In genomic region chr12:108693186-108693585, GRCh38 we compare ENCODE assay signal across 9 cellular contexts. TPM values are rescaled to one million over a fixed set of nuclear protein-coding genes. Genes with fewer than 3 reads are reported as not detected.
DNase-seq lines count a peak whose midpoint lies in the region; ATAC-seq and TF ChIP-seq lines count a peak whose summit lies in the region.
"Had no signal": no experiment of that assay in that cellular context is flagged by ENCODE, and none has a peak within 500 bp of the region (broad histone marks: within the 10 kb centered on the region; RNA-seq: fewer than 3 reads in every experiment).

No MANE protein-coding gene starts in this region.

- TF ChIP-seq CTCF in A673 (conservative IDR thresholded peaks at IDR 0.05; ENCODE audit: low read depth, low read length) (no peak), IMR-90 (conservative IDR thresholded peaks at IDR 0.05; ENCODE audit: low read depth, low read length) (no peak), coronary artery (IDR thresholded peaks at IDR 0.05) (no peak)

- peak overlapping the region; percentile 88 for H4K5ac ChIP-seq in IMR-90 (ENCODE audit: low read depth, low read length)

- POLR2A ChIA-PET in A673 (lab: Charles Lee; ENCODE audit: low non-redundant PET): interaction anchor here (0.7 kb wide), 1 partner anchor 16 kb away, joined by 5 read pairs; no protein-coding TSS in a partner anchor
- POLR2A ChIA-PET in IMR-90 (lab: Charles Lee; ENCODE audit: unreplicated experiment): interaction anchor here (0.5 kb wide), 1 partner anchor 157 kb away, joined by 9 read pairs; no protein-coding TSS in a partner anchor
- POLR2A ChIA-PET in naive thymus-derived CD4-positive, alpha-beta T cell (lab: Charles Lee): interaction anchor here (0.6 kb wide), 2 partner anchors 16 to 95 kb away, joined by 3 read pairs; partner anchors contain the start of gene TMEM119

- H3K4ac ChIP-seq in IMR-90 (ENCODE audit: low read depth, low read length) (peak overlapping the region; percentile 92), trophoblast cell (ENCODE audit: low read depth, low read length) (no peak overlapping the region)

- H2BK20ac ChIP-seq in IMR-90 (ENCODE audit: low read depth, low read length): peak overlapping the region; percentile 89; the same call in 1 of the 2 replicates

- no peak for TF ChIP-seq POLR2A in IMR-90 (IDR thresholded peaks at IDR 0.05; ENCODE audit: low read depth, low read length)

- H3K36me3 Mint-ChIP-seq in naive thymus-derived CD4-positive, alpha-beta T cell: peaks cover 0 to 9% (median 3%) of the 10 kb centered on the region in 5 donors

- peaks cover 10% of the 10 kb centered on the region for H3K36me3 ChIP-seq in A673 (ENCODE audit: insufficient read depth, low read length, poor library complexity, severe bottlenecking)
- H3K36me3 ChIP-seq in IMR-90 (ENCODE audit: control insufficient read depth, insufficient read depth, low read length): peaks cover 13% of the 10 kb centered on the region
- peaks cover 3 to 10% of the 10 kb centered on the region in 2 experiments for H3K36me3 ChIP-seq in trophoblast cell (ENCODE audit: control insufficient read depth in 1 of 2, insufficient read depth in 2 of 2, low read length in 2 of 2)
- H3K36me3 ChIP-seq in naive thymus-derived CD4-positive, alpha-beta T cell (ENCODE audit: control insufficient read depth in 2 of 3, insufficient read depth in 3 of 3, low read length in 3 of 3): no peaks in the 10 kb centered on the region

- peak overlapping the region in 5 of 10 donors; percentile 3 to 62 (median 40) for H3K4me3 Mint-ChIP-seq in naive thymus-derived CD4-positive, alpha-beta T cell

- CTCF ChIA-PET in A673 (lab: Charles Lee): interaction anchor here (0.6 kb wide), 1 partner anchor 23 kb away, joined by 5 read pairs; no protein-coding TSS in a partner anchor
- CTCF ChIA-PET in IMR-90 (lab: Yijun Ruan, JAX): interaction anchor here (2.3 kb wide), 1 partner anchor 28 kb away, joined by 7 read pairs; no protein-coding TSS in a partner anchor
- CTCF ChIA-PET in naive thymus-derived CD4-positive, alpha-beta T cell (lab: Charles Lee): interaction anchor here (0.6 kb wide), 1 partner anchor 114 kb away, joined by 5 read pairs; no protein-coding TSS in a partner anchor

- H3K4me1 ChIP-seq in A673 (ENCODE audit: insufficient read depth, low read length, poor library complexity, severe bottlenecking) (peaks cover 51% of the 10 kb centered on the region), IMR-90 (ENCODE audit: control insufficient read depth, insufficient read depth, low read length) (peaks cover 37% of the 10 kb centered on the region), trophoblast cell (ENCODE audit: control insufficient read depth in 1 of 2, insufficient read depth in 2 of 2, low read length in 2 of 2) (peaks cover 23 to 27% of the 10 kb centered on the region in 2 experiments)
- peaks cover 28 to 32% of the 10 kb centered on the region in 2 donors for H3K4me1 ChIP-seq in naive thymus-derived CD4-positive, alpha-beta T cell (ENCODE audit: control insufficient read depth in 2 of 2, insufficient read depth in 2 of 2, low read length in 2 of 2)

- peaks cover 10% of the 10 kb centered on the region for H3K9me1 ChIP-seq in IMR-90 (ENCODE audit: insufficient read depth, low read length)

- peak overlapping the region; percentile 96 for H2BK15ac ChIP-seq in IMR-90 (ENCODE audit: low read depth, low read length)

- TF ChIP-seq RAD21 in IMR-90 (IDR thresholded peaks at IDR 0.05; ENCODE audit: low read length): no peak

- H3K27ac ChIP-seq in A673 (ENCODE audit: low read depth, low read length, poor library complexity, severe bottlenecking): peak overlapping the region; percentile 96
- H3K27ac ChIP-seq in IMR-90 (ENCODE audit: insufficient read depth, low read length): peak overlapping the region; percentile 88; the same call in 1 of the 2 replicates
- peak overlapping the region; percentile 11 to 99 for H3K27ac ChIP-seq in coronary artery
- H3K27ac ChIP-seq in trophoblast cell (ENCODE audit: low read depth, low read length): peak overlapping the region; percentile 50
- H3K27ac ChIP-seq in naive thymus-derived CD4-positive, alpha-beta T cell (ENCODE audit: low read depth, low read length): no peak overlapping the region

- no peak overlapping the region for H2BK12ac ChIP-seq in trophoblast cell (ENCODE audit: low read length)

- peak overlapping the region; percentile 56 to 81 for H4K8ac ChIP-seq in IMR-90 (ENCODE audit: low read depth in 2 of 2, low read length in 2 of 2)
- H4K8ac ChIP-seq in trophoblast cell (ENCODE audit: low read depth, low read length): no peak overlapping the region

- H3K56ac ChIP-seq in IMR-90 (ENCODE audit: extremely low read depth, insufficient read depth, low read length): peak overlapping the region; percentile 42; the same call in 1 of the 2 replicates

- no peaks in the 10 kb centered on the region for H3K9me3 ChIP-seq in A673 (ENCODE audit: low read depth, low read length, poor library complexity, severe bottlenecking)
- no peaks in the 10 kb centered on the region for H3K9me3 ChIP-seq in IMR-90 (ENCODE audit: control insufficient read depth, insufficient read depth, low read length)
- H3K9me3 ChIP-seq in trophoblast cell (ENCODE audit: insufficient read depth, low read depth, low read length): no peaks in the 10 kb centered on the region
- no peaks in the 10 kb centered on the region for H3K9me3 ChIP-seq in naive thymus-derived CD4-positive, alpha-beta T cell (ENCODE audit: control insufficient read depth in 2 of 3, low read length in 3 of 3)

- no peaks in the 10 kb centered on the region for H3K9me3 Mint-ChIP-seq in naive thymus-derived CD4-positive, alpha-beta T cell

- H4K91ac ChIP-seq in IMR-90 (ENCODE audit: insufficient read depth, low read depth, low read length) (peak overlapping the region; percentile 72), trophoblast cell (ENCODE audit: low read depth, low read length) (no peak overlapping the region)

- no TSS peak for BruUV-seq in A673 (replicated peaks; lab: Mats Ljungman, UMichigan)
- BruUV-seq in IMR-90 (replicated peaks; lab: Mats Ljungman, UMichigan): no TSS peak

- H4K20me1 ChIP-seq in IMR-90 (ENCODE audit: insufficient read depth, low read length): peaks cover 66% of the 10 kb centered on the region

- H3K27ac Mint-ChIP-seq in naive thymus-derived CD4-positive, alpha-beta T cell: peak overlapping the region in 4 of 9 donors; percentile 4 to 84 (median 68)

- intact Hi-C loops in A673 (cut with micrococcal nuclease; ENCODE audit: unreplicated experiment) (no loop called here), IMR-90 (cut with micrococcal nuclease) (no loop called here)
- intact Hi-C loops in naive thymus-derived CD4-positive, alpha-beta T cell (cut with micrococcal nuclease): no loop called here

- H3K4me2 ChIP-seq in IMR-90 (ENCODE audit: low read depth, low read length): 0 out of 2 replicates have a peak overlapping the region, but pooled peaks have one; percentile 21
- no peak overlapping the region for H3K4me2 ChIP-seq in trophoblast cell (ENCODE audit: low read length)

- peak overlapping the region; percentile 95 for H2BK120ac ChIP-seq in IMR-90 (ENCODE audit: low read depth, low read length)
- H2BK120ac ChIP-seq in trophoblast cell (ENCODE audit: insufficient read depth, low read length, poor library complexity): no peak overlapping the region

- H3K23ac ChIP-seq in IMR-90 (ENCODE audit: low read depth, low read length) (peak overlapping the region; percentile 93), trophoblast cell (ENCODE audit: low read length) (no peak overlapping the region)

- H3K18ac ChIP-seq in IMR-90 (ENCODE audit: low read depth, low read length) (peak overlapping the region; percentile 92), trophoblast cell (ENCODE audit: low read length) (no peak overlapping the region)

- no peaks in the 10 kb centered on the region for H3K27me3 Mint-ChIP-seq in naive thymus-derived CD4-positive, alpha-beta T cell

- no peak overlapping the region for H2AFZ ChIP-seq in IMR-90 (replicated peaks; ENCODE audit: low read length, poor library complexity)
- no peak overlapping the region for H2AFZ ChIP-seq in trophoblast cell (ENCODE audit: insufficient read depth, low read length, poor library complexity)

- H4K12ac ChIP-seq in trophoblast cell (ENCODE audit: low read depth, low read length): no peak overlapping the region

- dilution Hi-C loops in IMR-90 (cut with HindIII; ENCODE audit: low sequenced_read_pairs, unreplicated experiment): no loop called here

- WGBS in IMR-90 (ENCODE audit: extremely low coverage in 2 of 2, insufficient read length in 1 of 2), 2 experiments: no CpG with 5 or more reads among the region's 6 CpGs
- WGBS in trophoblast cell (ENCODE audit: extremely low coverage, insufficient coverage, insufficient read length): no CpG with 5 or more reads among the region's 6 CpGs

- H3K27me3 ChIP-seq in A673 (replicated peaks; ENCODE audit: insufficient read depth, low read depth, low read length, poor library complexity) (no peaks in the 10 kb centered on the region), IMR-90 (ENCODE audit: control insufficient read depth, insufficient read depth, low read length) (no peaks in the 10 kb centered on the region), trophoblast cell (ENCODE audit: insufficient read depth, low read length) (no peaks in the 10 kb centered on the region)
- H3K27me3 ChIP-seq in naive thymus-derived CD4-positive, alpha-beta T cell (ENCODE audit: control insufficient read depth in 2 of 2, insufficient read depth in 2 of 2, low read length in 2 of 2): no peaks in the 10 kb centered on the region

- peaks cover 8 to 52% of the 10 kb centered on the region in 2 experiments; a peak in 3 of 4 replicates for H3K79me1 ChIP-seq in IMR-90 (ENCODE audit: low read depth in 1 of 2, low read length in 2 of 2)
- peaks cover 15% of the 10 kb centered on the region for H3K79me1 ChIP-seq in trophoblast cell (ENCODE audit: low read length)

- H3K14ac ChIP-seq in IMR-90 (replicated peaks; ENCODE audit: low read depth, low read length) (peak overlapping the region; percentile 96), trophoblast cell (ENCODE audit: low read length) (no peak overlapping the region)

- H3K4me1 Mint-ChIP-seq in naive thymus-derived CD4-positive, alpha-beta T cell: peaks cover 40 to 72% (median 69%) of the 10 kb centered on the region in 7 donors

- peak overlapping the region; percentile 90 for H2BK5ac ChIP-seq in IMR-90 (ENCODE audit: low read depth, low read length, poor library complexity, severe bottlenecking)
- H2BK5ac ChIP-seq in trophoblast cell (ENCODE audit: low read depth, low read length, poor library complexity): no peak overlapping the region

- no peak for ATAC-seq in IMR-90 (ENCODE audit: low read depth)
- no peak for ATAC-seq in naive thymus-derived CD4-positive, alpha-beta T cell
- ATAC-seq: left colon had no signal

- H3K4me3 ChIP-seq in A673 (ENCODE audit: low read depth, low read length, poor library complexity, severe bottlenecking): no peak overlapping the region
- no peak overlapping the region for H3K4me3 ChIP-seq in IMR-90 (ENCODE audit: insufficient read depth, low read depth, low read length)
- no peak overlapping the region for H3K4me3 ChIP-seq in coronary artery
- no peak overlapping the region for H3K4me3 ChIP-seq in trophoblast cell (ENCODE audit: low read depth, low read length)
- no peak overlapping the region for H3K4me3 ChIP-seq in naive thymus-derived CD4-positive, alpha-beta T cell (ENCODE audit: low read length)

- in situ Hi-C loops in IMR-90 (cut with MboI; ENCODE audit: low sequenced_read_pairs): no loop called here

- peak overlapping the region; percentile 93; the same call in 1 of the 2 replicates for H2AK5ac ChIP-seq in IMR-90 (ENCODE audit: low read depth, low read length)
- no peak overlapping the region for H2AK5ac ChIP-seq in trophoblast cell (ENCODE audit: low read length)

- peaks cover 10% of the 10 kb centered on the region for H3K79me2 ChIP-seq in trophoblast cell (ENCODE audit: control insufficient read depth, insufficient read depth, low read length, poor library complexity)

- no peak for DNase-seq in A673 (ENCODE audit: low spot score)
- no peak for DNase-seq in IMR-90
- no peak for DNase-seq in coronary artery (ENCODE audit: low spot score)
- DNase-seq in trophoblast cell: no peak
- no peak for DNase-seq in H4 (ENCODE audit: low spot score)
- DNase-seq in naive thymus-derived CD4-positive, alpha-beta T cell: no peak
- no peak for DNase-seq in mesenteric fat pad (ENCODE audit: low spot score)
- no peak for DNase-seq in NCI-H1048 (lab: John Stamatoyannopoulos, UW)
- DNase-seq: left colon had no signal

- no peak overlapping the region for H2AK9ac ChIP-seq in IMR-90 (replicated peaks; ENCODE audit: low read depth, low read length, poor library complexity)

- H3K9ac ChIP-seq in IMR-90 (ENCODE audit: low read depth, low read length): peak overlapping the region; percentile 24; the same call in 1 of the 2 replicates
- H3K9ac ChIP-seq in trophoblast cell (ENCODE audit: low read length): no peak overlapping the region

RNA-seq across cellular contexts. Expression of gene CORO1C, which starts 38.1 kb away (rescaled TPM):
- total RNA-seq in A673 (2021) (206 and 208 TPM in 2 replicates), IMR-90 (2012; rRNA removed) (1,042 and 1,100 TPM in 2 replicates), mesenteric fat pad (241 TPM)
- 591 and 675 TPM in 2 replicates for polyA plus RNA-seq in IMR-90 (2012; rRNA removed)
- 183 and 262 TPM in 2 replicates for polyA plus RNA-seq in IMR-90 (2012; cell fraction: cytosol; rRNA removed)
- 145 and 350 TPM in 2 replicates for polyA plus RNA-seq in IMR-90 (2012; cell fraction: nucleus; rRNA removed; ENCODE audit: low replicate concordance)
- polyA plus RNA-seq in trophoblast cell (2013): 213 and 229 TPM in 2 replicates
- total RNA-seq in H4 (2014; rRNA removed; shearing (Covaris generic)): 49.5 and 57.7 TPM in 2 replicates
- total RNA-seq in naive thymus-derived CD4-positive, alpha-beta T cell: 10 to 100 TPM in 3 of 5 experiments, 1 to 10 TPM in 2; 7.6 to 71.8 (median 15.7) TPM
- 1 to 10 TPM; 2.5 to 4.0 TPM for polyA plus RNA-seq in naive thymus-derived CD4-positive, alpha-beta T cell

RNA-seq across cellular contexts. Expression of gene SELPLG, which starts 59.5 kb away (rescaled TPM):
- total RNA-seq in A673 (2021) (0.34 and 0.35 TPM in 2 replicates), IMR-90 (2012; rRNA removed) (2.8 and 3.2 TPM in 2 replicates), mesenteric fat pad (15.4 TPM)
- polyA plus RNA-seq in IMR-90 (2012; rRNA removed): 10.8 and 13.9 TPM in 2 replicates
- polyA plus RNA-seq in IMR-90 (2012; cell fraction: cytosol; rRNA removed): 7.9 and 13.9 TPM in 2 replicates
- polyA plus RNA-seq in IMR-90 (2012; cell fraction: nucleus; rRNA removed; ENCODE audit: low replicate concordance): 29.8 and 69.7 TPM in 2 replicates
- 3.6 and 3.7 TPM in 2 replicates for polyA plus RNA-seq in trophoblast cell (2013)
- total RNA-seq in H4 (2014; rRNA removed; shearing (Covaris generic)): 2.8 and 3.4 TPM in 2 replicates
- total RNA-seq in naive thymus-derived CD4-positive, alpha-beta T cell: 100 to 1,000 TPM in 4 of 5 experiments, 10 to 100 TPM in 1; 54.3 to 217 (median 154) TPM
- polyA plus RNA-seq in naive thymus-derived CD4-positive, alpha-beta T cell: 100 to 1,000 TPM; 530 to 831 TPM
